ENCODE assay signal across 19 cellular contexts in genomic region chr2:38514603-38515154, GRCh38.
DNase-seq lines count a peak whose midpoint lies in the region; ATAC-seq, FAIRE-seq and TF ChIP-seq lines count a peak whose summit lies in the region.
"Had no signal": no experiment of that assay in that cellular context is flagged by ENCODE, and none has a peak within 500 bp of the region (broad histone marks: within the 10 kb centered on the region; RNA-seq: fewer than 3 reads in every experiment).

No MANE protein-coding gene starts in this region.

- H2AFZ ChIP-seq in H1 (ENCODE audit: low read length): no peak overlapping the region

- no peak overlapping the region for H2BK120ac ChIP-seq in H1 (replicated peaks; ENCODE audit: low read depth, low read length)

- WGBS in H1 (ENCODE audit: extremely low coverage in 1 of 2, insufficient coverage in 1 of 2, insufficient read length in 1 of 2, insufficient replicate concordance in 2 of 2, low coverage in 1 of 2, low lambda C conversion rate in 2 of 2, missing lambda C conversion rate in 1 of 2), 2 experiments: 96% methylated on average over 3 of the region's 3 CpGs; no CpG with 5 or more reads in 1 of the 2 experiments

- H3K4me3 ChIP-seq in SJCRH30 (peak overlapping the region; percentile 52), H1 (ENCODE audit: extremely low read depth in 1 of 4, insufficient read depth in 2 of 4, low read depth in 3 of 4, low read length in 4 of 4) (no peak overlapping the region), muscle layer of colon (ENCODE audit: low read depth in 1 of 2, low read length in 2 of 2) (peak overlapping the region in 1 of 2 donors; percentile 42), thoracic aorta (peak overlapping the region; percentile 60)
- H3K4me3 ChIP-seq: lung had no signal

- H3K18ac ChIP-seq in H1 (ENCODE audit: extremely low read depth, low read length): no peak overlapping the region

- H2BK5ac ChIP-seq in H1 (ENCODE audit: low read depth, low read length): no peak overlapping the region

- H4K8ac ChIP-seq in H1 (ENCODE audit: extremely low read depth, insufficient read depth, low read length): no peak overlapping the region

- CTCF ChIA-PET in H1 (lab: Charles Lee; ENCODE audit: partially characterized antibody) (interaction anchor here (0.7 to 7.7 kb wide), 2 partner anchors 7 to 191 kb away, joined by 3 to 83 read pairs; no protein-coding TSS in a partner anchor), HEK293T (lab: Yijun Ruan, JAX) (interaction anchor here (1.2 kb wide), 1 partner anchor 198 kb away, joined by 3 read pairs; no protein-coding TSS in a partner anchor)

- no peak overlapping the region for H4K91ac ChIP-seq in H1 (replicated peaks; ENCODE audit: insufficient read length, low read length)

- H3K9me3 ChIP-seq in SJCRH30 (replicated peaks): no peaks in the 10 kb centered on the region
- no peaks in the 10 kb centered on the region for H3K9me3 ChIP-seq in H1 (ENCODE audit: insufficient read depth in 2 of 2, low read depth in 1 of 2, low read length in 1 of 2)
- no peaks in the 10 kb centered on the region for H3K9me3 ChIP-seq in muscle layer of colon (ENCODE audit: low read length)
- no peaks in the 10 kb centered on the region for H3K9me3 ChIP-seq in thoracic aorta
- H3K9me3 ChIP-seq: BE2C, SK-N-SH had no signal

- no peak overlapping the region for H3K23ac ChIP-seq in H1 (ENCODE audit: insufficient read length)

- POLR2A ChIA-PET in H1 (lab: Charles Lee; ENCODE audit: partially characterized antibody) (interaction anchor here (1.0 kb wide), 1 partner anchor 236 kb away, joined by 4 read pairs; the partner anchor contains the start of gene SRSF7), HEK293T (lab: Yijun Ruan, JAX) (interaction anchor here (1.1 kb wide), 1 partner anchor 86 kb away, joined by 5 read pairs; no protein-coding TSS in a partner anchor)

- ATAC-seq in thoracic aorta (ENCODE audit: insufficient number of reproducible peaks, low FRiP score, low read depth) (no peak), HG03354 (IDR thresholded peaks at IDR 0.05; ENCODE audit: poor library complexity, severe bottlenecking, unreplicated experiment) (no peak)
- ATAC-seq: activated T-helper 17 cell treated with anti-CD3 and anti-CD28 coated beads, Interleukin-2, amount 50 U/mL, for 72 hours; stimulated activated naive CD8-positive, alpha-beta T cell treated with anti-CD3 and anti-CD28 coated beads, Interleukin-15, amount 100 ng/mL, for 72 hours had no signal

- H4K20me1 ChIP-seq in H1 (replicated peaks in 1 of 2; ENCODE audit: control insufficient read depth in 1 of 2, insufficient read depth in 2 of 2, low read length in 2 of 2): no peaks in the 10 kb centered on the region

- H3K9ac ChIP-seq in H1 (replicated peaks in 1 of 4; ENCODE audit: extremely low read depth in 1 of 4, low read depth in 3 of 4, low read length in 3 of 4) (no peak overlapping the region), muscle layer of colon (ENCODE audit: low read length) (no peak overlapping the region)
- H3K9ac ChIP-seq: SK-N-SH had no signal

- no peaks in the 10 kb centered on the region for H3K36me3 ChIP-seq in SJCRH30
- no peaks in the 10 kb centered on the region for H3K36me3 ChIP-seq in H1 (ENCODE audit: control insufficient read depth in 2 of 4, insufficient read depth in 4 of 4, low read length in 3 of 4)
- H3K36me3 ChIP-seq in muscle layer of colon (ENCODE audit: insufficient read depth, low read length): no peaks in the 10 kb centered on the region
- H3K36me3 ChIP-seq in thoracic aorta: no peaks in the 10 kb centered on the region
- H3K36me3 ChIP-seq: BE2C had no signal

- no peak overlapping the region for H2BK12ac ChIP-seq in H1 (ENCODE audit: low read depth, low read length)

- FAIRE-seq in H1 (lab: Jason Lieb, UNC): no peak

- no peak overlapping the region for H2BK15ac ChIP-seq in H1 (ENCODE audit: low read length)

- DNase-seq in SJCRH30 (no peak), H1 (ENCODE audit: low read depth in 1 of 2, low spot score in 2 of 2) (no peak), thoracic aorta (ENCODE audit: low spot score) (no peak), HEK293T (ENCODE audit: extremely low spot score) (no peak), KG1 (lab: John Stamatoyannopoulos, UW) (no peak)
- DNase-seq: activated CD4-positive, alpha-beta T cell treated with anti-CD3 and anti-CD28 coated beads for 1 hour; BE2C; DMS 273 treated with DMSO at 0.1 percent for 48 hours; foreskin melanocyte; NCI-H2081; NCI-H526 treated with DMSO at 0.1 percent for 48 hours; retina; SK-N-SH; stimulated activated naive CD8-positive, alpha-beta T cell treated with anti-CD3 and anti-CD28 coated beads, Interleukin-15, amount 100 ng/mL, for 72 hours; T1000 had no signal

- H3K14ac ChIP-seq in H1 (ENCODE audit: insufficient read length): no peak overlapping the region

- H3K79me1 ChIP-seq in H1 (ENCODE audit: low read depth, low read length): no peaks in the 10 kb centered on the region

- H2AK5ac ChIP-seq in H1 (ENCODE audit: low read depth, low read length): no peak overlapping the region

- no peak overlapping the region for H3K56ac ChIP-seq in H1 (replicated peaks; ENCODE audit: insufficient read length, low read depth, low read length)

- H3K4ac ChIP-seq in H1 (replicated peaks; ENCODE audit: insufficient read length, low read depth, low read length): no peak overlapping the region

- TF ChIP-seq RAD21 in H1 (IDR thresholded peaks at IDR 0.05 in 1 of 2, conservative IDR thresholded peaks at IDR 0.05 in 1 of 2; ENCODE audit: low read depth in 2 of 2, low read length in 2 of 2): no peak

- H3K27ac ChIP-seq in SJCRH30 (peak overlapping the region; percentile 31; the same call in 1 of the 2 replicates), H1 (ENCODE audit: low read depth, low read length) (no peak overlapping the region), muscle layer of colon (ENCODE audit: low read depth, low read length) (peak overlapping the region; percentile 64), thoracic aorta (peak overlapping the region; percentile 72 to 77)

- peak overlapping the region; percentile 66; the same call in 1 of the 2 replicates for H2BK20ac ChIP-seq in H1 (ENCODE audit: low read length)

- no peak overlapping the region for H3K4me2 ChIP-seq in H1 (ENCODE audit: insufficient read depth in 1 of 2, low read depth in 2 of 2, low read length in 2 of 2)
- H3K4me2 ChIP-seq: SK-N-SH had no signal

- H3K79me2 ChIP-seq in H1 (ENCODE audit: control insufficient read depth in 1 of 2, insufficient read depth in 2 of 2, low read length in 2 of 2): no peaks in the 10 kb centered on the region

- no peak overlapping the region for H4K5ac ChIP-seq in H1 (ENCODE audit: insufficient read length, low read depth, low read length)

- TF ChIP-seq CTCF in H1 (IDR thresholded peaks at IDR 0.05; ENCODE audit: control extremely low read depth in 1 of 3, insufficient read depth in 1 of 3, low read depth in 1 of 3, low read length in 3 of 3): no peak
- TF ChIP-seq CTCF in thoracic aorta (IDR thresholded peaks at IDR 0.05): no peak

- no peaks in the 10 kb centered on the region for H3K27me3 ChIP-seq in SJCRH30
- H3K27me3 ChIP-seq in H1 (replicated peaks in 1 of 4; ENCODE audit: control insufficient read depth in 3 of 4, extremely low read depth in 1 of 4, insufficient read depth in 3 of 4, low read length in 3 of 4): no peaks in the 10 kb centered on the region
- no peaks in the 10 kb centered on the region for H3K27me3 ChIP-seq in muscle layer of colon (ENCODE audit: control insufficient read depth in 1 of 2, insufficient read depth in 2 of 2, low read length in 2 of 2)
- H3K27me3 ChIP-seq in thoracic aorta (replicated peaks; ENCODE audit: insufficient read depth): no peaks in the 10 kb centered on the region
- H3K27me3 ChIP-seq: BE2C had no signal

- no peak for TF ChIP-seq EP300 in H1 (IDR thresholded peaks at IDR 0.05; ENCODE audit: borderline replicate concordance in 1 of 2, low read depth in 2 of 2, low read length in 2 of 2)

- no peak for TF ChIP-seq POLR2A in H1 (IDR thresholded peaks at IDR 0.05; ENCODE audit: control extremely low read depth in 1 of 2, low read depth in 2 of 2, low read length in 2 of 2)

- H3K4me1 ChIP-seq in SJCRH30 (peaks cover 13% of the 10 kb centered on the region), H1 (replicated peaks in 1 of 4; ENCODE audit: control insufficient read depth in 3 of 4, insufficient read depth in 4 of 4, low read length in 3 of 4) (no peaks in the 10 kb centered on the region; a peak in 2 of 7 replicates), muscle layer of colon (ENCODE audit: insufficient read depth, low read length) (peaks cover 14% of the 10 kb centered on the region), thoracic aorta (ENCODE audit: control insufficient read depth in 1 of 2, low read depth in 2 of 2) (peaks cover 5 to 24% of the 10 kb centered on the region in 2 donors)

- no peaks in the 10 kb centered on the region for H3K23me2 ChIP-seq in H1 (ENCODE audit: low read depth, low read length)

TF ChIP-seq in H1, 55 proteins besides CTCF, POLR2A, EP300 and RAD21 (continues in another document):
- TF ChIP-seq HDAC6 (IDR thresholded peaks at IDR 0.05; ENCODE audit: low read depth, low read length): no peak
- no peak for TF ChIP-seq E2F6 (IDR thresholded peaks at IDR 0.05)
- TF ChIP-seq MAX (IDR thresholded peaks at IDR 0.05): no peak
- TF ChIP-seq SUZ12 (IDR thresholded peaks at IDR 0.05; ENCODE audit: low read length): no peak
- TF ChIP-seq CHD1 (IDR thresholded peaks at IDR 0.05; ENCODE audit: low read depth, low read length): no peak

TF ChIP-seq in HEK293T, 16 proteins besides CTCF, POLR2A, EP300 and RAD21:
- no peak for TF ChIP-seq ZNF384 (IDR thresholded peaks at IDR 0.05)
- no peak for TF ChIP-seq SUZ12 (IDR thresholded peaks at IDR 0.05)
- TF ChIP-seq, protein P1, sequence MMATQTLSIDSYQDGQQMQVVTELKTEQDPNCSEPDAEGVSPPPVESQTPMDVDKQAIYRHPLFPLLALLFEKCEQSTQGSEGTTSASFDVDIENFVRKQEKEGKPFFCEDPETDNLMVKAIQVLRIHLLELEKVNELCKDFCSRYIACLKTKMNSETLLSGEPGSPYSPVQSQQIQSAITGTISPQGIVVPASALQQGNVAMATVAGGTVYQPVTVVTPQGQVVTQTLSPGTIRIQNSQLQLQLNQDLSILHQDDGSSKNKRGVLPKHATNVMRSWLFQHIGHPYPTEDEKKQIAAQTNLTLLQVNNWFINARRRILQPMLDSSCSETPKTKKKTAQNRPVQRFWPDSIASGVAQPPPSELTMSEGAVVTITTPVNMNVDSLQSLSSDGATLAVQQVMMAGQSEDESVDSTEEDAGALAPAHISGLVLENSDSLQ (IDR thresholded peaks at IDR 0.05): no peak
- TF ChIP-seq FOXK2 (IDR thresholded peaks at IDR 0.05): no peak
- no peak for TF ChIP-seq TARDBP (IDR thresholded peaks at IDR 0.05)
- no peak for TF ChIP-seq NFRKB (IDR thresholded peaks at IDR 0.05)
- TF ChIP-seq BHLHE40 (IDR thresholded peaks at IDR 0.05; ENCODE audit: borderline replicate concordance): no peak
- no peak for TF ChIP-seq L3MBTL2 (conservative IDR thresholded peaks at IDR 0.05)
- TF ChIP-seq ELF4 (IDR thresholded peaks at IDR 0.05): no peak
- no peak for TF ChIP-seq ARNT (IDR thresholded peaks at IDR 0.05)
- no peak for TF ChIP-seq SP1 (IDR thresholded peaks at IDR 0.05)
- TF ChIP-seq HDGF (IDR thresholded peaks at IDR 0.05; ENCODE audit: borderline replicate concordance): no peak
- TF ChIP-seq FOXM1 (IDR thresholded peaks at IDR 0.05; ENCODE audit: borderline replicate concordance): no peak
- no peak for TF ChIP-seq FOXA1 (IDR thresholded peaks at IDR 0.05)

Comparison
In these comparisons a context has a peak if more than half of its experiments do, and no peak if none do; other contexts are left out.
1. H3K4me3 ChIP-seq: peak in SJCRH30 (single experiment) and thoracic aorta (single experiment); none in H1 (0 of 4).